Comparison of ENCODE assay signal across 32 cellular contexts in the genomic region with DNA sequence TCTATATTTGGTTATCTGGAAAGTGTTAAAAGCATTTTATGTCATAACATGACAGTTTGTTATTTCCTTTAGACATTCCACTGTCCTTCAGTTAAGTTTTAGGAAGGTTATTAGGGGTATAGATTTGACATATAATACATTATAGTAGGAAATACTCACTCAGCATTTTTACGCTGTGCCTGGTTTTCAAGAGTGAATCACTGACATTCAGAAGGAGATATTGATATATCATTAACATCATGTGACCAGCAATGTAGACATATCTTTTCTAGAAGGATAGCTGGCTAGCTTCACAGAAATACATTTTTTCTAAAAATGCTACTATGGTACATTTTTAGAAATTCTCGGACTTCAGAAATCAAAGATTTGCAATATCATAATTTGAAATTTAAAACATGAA.
"Had no signal": no experiment of that assay in that cellular context is flagged by ENCODE, and none has a peak within 500 bp of the region (broad histone marks: within the 10 kb centered on the region; RNA-seq: fewer than 3 reads in every experiment).

No MANE protein-coding gene starts in this region.

- H3K27me3 ChIP-seq: brain microvascular endothelial cell, esophagus squamous epithelium, gastroesophageal sphincter, heart right ventricle had no signal

- H3K4me1 Mint-ChIP-seq: activated CD4-positive, alpha-beta memory T cell treated with anti-CD3 and anti-CD28 coated beads, Interleukin-2, amount 10 ng/mL, durations not matched to agents 7 days and 5 days; activated CD4-positive, alpha-beta T cell treated with anti-CD3 and anti-CD28 coated beads, Interleukin-2, amount 10 ng/mL, durations not matched to agents 7 days and 5 days; activated T-helper 17 cell treated with anti-CD3 and anti-CD28 coated beads, Interleukin-2, amount 50 U/mL, for 72 hours; central memory CD8-positive, alpha-beta T cell had no signal

- FAIRE-seq: astrocyte, bronchial epithelial cell, endometrium, endothelial cell of umbilical vein had no signal

- H3K4me3 ChIP-seq: esophagus squamous epithelium, gastroesophageal sphincter, heart right ventricle had no signal

- H3K27ac ChIP-seq: brain microvascular endothelial cell, epithelial cell of prostate, esophagus squamous epithelium, gastroesophageal sphincter, heart right ventricle had no signal

- H3K4me3 Mint-ChIP-seq: activated CD4-positive, alpha-beta memory T cell treated with anti-CD3 and anti-CD28 coated beads, Interleukin-2, amount 10 ng/mL, durations not matched to agents 7 days and 5 days; activated CD4-positive, alpha-beta T cell treated with anti-CD3 and anti-CD28 coated beads, Interleukin-2, amount 10 ng/mL, durations not matched to agents 7 days and 5 days; activated naive CD8-positive, alpha-beta T cell; activated T-cell treated with anti-CD3 and anti-CD28 coated beads, Interleukin-2, amount 50 U/mL, for 4 hours; activated T-helper 17 cell treated with anti-CD3 and anti-CD28 coated beads, Interleukin-2, amount 50 U/mL, for 72 hours; central memory CD8-positive, alpha-beta T cell; WTC11 had no signal

- ATAC-seq: activated T-cell treated with anti-CD3 and anti-CD28 coated beads, Interleukin-2, amount 50 U/mL, for 4 hours; activated T-helper 17 cell treated with anti-CD3 and anti-CD28 coated beads, Interleukin-2, amount 50 U/mL, for 72 hours; gastroesophageal sphincter; heart right ventricle; WTC11 had no signal

- DNase-seq: activated CD4-positive, alpha-beta memory T cell treated with anti-CD3 and anti-CD28 coated beads, Interleukin-2, amount 10 ng/mL, durations not matched to agents 7 days and 5 days; activated CD4-positive, alpha-beta T cell treated with anti-CD3 and anti-CD28 coated beads for 1 hour; activated CD4-positive, alpha-beta T cell treated with anti-CD3 and anti-CD28 coated beads for 4 hours; activated CD4-positive, alpha-beta T cell treated with anti-CD3 and anti-CD28 coated beads, Interleukin-2, amount 10 ng/mL, durations not matched to agents 7 days and 5 days; activated CD4-positive, alpha-beta T cell treated with anti-CD3 and anti-CD28 coated beads, Interleukin-2, amount 50 U/mL, for 4 hours; activated CD8-positive, alpha-beta memory T cell treated with anti-CD3 and anti-CD28 coated beads for 24 hours; activated effector memory CD4-positive, alpha-beta T cell treated with Interleukin-2 at 50 U/mL for 16 hours; activated gamma-delta T cell treated with Interleukin-2 at 50 U/mL for 16 hours; activated naive CD4-positive, alpha-beta T cell treated with anti-CD3 and anti-CD28 coated beads, Interleukin-2, amount 50 U/mL, for 16 hours; activated naive CD4-positive, alpha-beta T cell treated with Interleukin-2 at 50 U/mL for 16 hours; activated T-cell treated with anti-CD3 and anti-CD28 coated beads, Interleukin-2, amount 50 U/mL, for 4 hours; amniotic stem cell; anterior cingulate cortex; brain microvascular endothelial cell; cortex of kidney; dermis blood vessel endothelial cell; effector CD4-positive, alpha-beta T cell; esophagus squamous epithelium; foreskin melanocyte; heart right ventricle; T-helper 1 cell; T-helper 2 cell had no signal

- H3K27ac Mint-ChIP-seq: activated CD4-positive, alpha-beta memory T cell treated with anti-CD3 and anti-CD28 coated beads, Interleukin-2, amount 10 ng/mL, durations not matched to agents 7 days and 5 days; activated CD4-positive, alpha-beta T cell treated with anti-CD3 and anti-CD28 coated beads, Interleukin-2, amount 10 ng/mL, durations not matched to agents 7 days and 5 days; activated naive CD8-positive, alpha-beta T cell; WTC11 had no signal

- H3K27me3 Mint-ChIP-seq: activated CD4-positive, alpha-beta memory T cell treated with anti-CD3 and anti-CD28 coated beads, Interleukin-2, amount 10 ng/mL, durations not matched to agents 7 days and 5 days; activated CD4-positive, alpha-beta T cell treated with anti-CD3 and anti-CD28 coated beads, Interleukin-2, amount 10 ng/mL, durations not matched to agents 7 days and 5 days; activated naive CD8-positive, alpha-beta T cell; activated T-helper 17 cell treated with anti-CD3 and anti-CD28 coated beads, Interleukin-2, amount 50 U/mL, for 72 hours; central memory CD8-positive, alpha-beta T cell had no signal

- H3K4me1 ChIP-seq: esophagus squamous epithelium, gastroesophageal sphincter had no signal

- H3K9me3 ChIP-seq: esophagus squamous epithelium, gastroesophageal sphincter, heart right ventricle had no signal
